ENCODE assay signal across 28 cellular contexts in genomic region chr2:107235491-107236254, GRCh38.
"Had no signal": no experiment of that assay in that cellular context is flagged by ENCODE, and none has a peak within 500 bp of the region (broad histone marks: within the 10 kb centered on the region; RNA-seq: fewer than 3 reads in every experiment).

No MANE protein-coding gene starts in this region.

- ATAC-seq: activated CD4-positive, alpha-beta T cell treated with anti-CD3 and anti-CD28 coated beads for 36 hours; activated T-cell treated with anti-CD3 and anti-CD28 coated beads, Interleukin-2, amount 50 U/mL, for 72 hours; SK-N-SH treated with all-trans-retinoic acid at 6 μM for 48 hours; T-cell had no signal

- H3K4me3 ChIP-seq: cardiac muscle cell, MG63, SJSA1 had no signal

- H3K36me3 Mint-ChIP-seq: activated naive CD4-positive, alpha-beta T cell treated with anti-CD3 and anti-CD28 coated beads, Interleukin-2, amount 10 ng/mL, durations not matched to agents 7 days and 5 days; activated naive CD8-positive, alpha-beta T cell treated with anti-CD3 and anti-CD28 coated beads for 36 hours; T-cell had no signal

- H3K9me3 Mint-ChIP-seq: activated naive CD4-positive, alpha-beta T cell treated with anti-CD3 and anti-CD28 coated beads, Interleukin-2, amount 10 ng/mL, durations not matched to agents 7 days and 5 days; activated naive CD8-positive, alpha-beta T cell treated with anti-CD3 and anti-CD28 coated beads for 36 hours had no signal

- H3K27me3 ChIP-seq: brain microvascular endothelial cell, cardiac muscle cell, MG63, SJSA1 had no signal

- H3K4me1 ChIP-seq: SJSA1 had no signal

- DNase-seq: activated CD4-positive, alpha-beta memory T cell treated with anti-CD3 and anti-CD28 coated beads, Interleukin-2, amount 10 ng/mL, durations not matched to agents 7 days and 5 days; activated CD4-positive, alpha-beta T cell treated with anti-CD3 and anti-CD28 coated beads for 36 hours; activated CD4-positive, alpha-beta T cell treated with anti-CD3 and anti-CD28 coated beads, Interleukin-2, amount 50 U/mL, for 1 hour; activated gamma-delta T cell treated with Interleukin-2 at 50 U/mL for 16 hours; activated naive CD4-positive, alpha-beta T cell treated with anti-CD3 and anti-CD28 coated beads, Interleukin-2, amount 10 ng/mL, durations not matched to agents 7 days and 5 days; activated naive CD8-positive, alpha-beta T cell treated with anti-CD3 and anti-CD28 coated beads for 36 hours; activated T-cell treated with anti-CD3 and anti-CD28 coated beads for 4 hours; activated T-cell treated with anti-CD3 and anti-CD28 coated beads, Interleukin-2, amount 50 U/mL, for 72 hours; brain microvascular endothelial cell; cerebellar nuclear complex; MG63; MV-4-11; NCI-H1092 treated with DMSO at 0.1 percent for 48 hours; NCI-H1436; NCI-H1694 treated with DMSO at 0.1 percent for 48 hours; NCI-H2029 treated with DMSO at 0.1 percent for 48 hours; NCI-H345; NCI-H510A; NK-92 treated with Interleukin-12 subunit alpha and Interleukin-12 subunit beta, amount 100 ng/mL, for 24 hours; SHP77; T-cell; T-helper 2 cell; T1000 had no signal

- H3K27me3 Mint-ChIP-seq: activated CD4-positive, alpha-beta memory T cell treated with anti-CD3 and anti-CD28 coated beads, Interleukin-2, amount 10 ng/mL, durations not matched to agents 7 days and 5 days; activated naive CD4-positive, alpha-beta T cell treated with anti-CD3 and anti-CD28 coated beads, Interleukin-2, amount 10 ng/mL, durations not matched to agents 7 days and 5 days; T-cell had no signal

- H3K27ac ChIP-seq: brain microvascular endothelial cell, cardiac muscle cell, SJSA1, VCaP had no signal

- H3K36me3 ChIP-seq: brain microvascular endothelial cell, cardiac muscle cell, MG63, SJSA1 had no signal

- H3K4me1 Mint-ChIP-seq: activated CD4-positive, alpha-beta memory T cell treated with anti-CD3 and anti-CD28 coated beads, Interleukin-2, amount 10 ng/mL, durations not matched to agents 7 days and 5 days; activated CD4-positive, alpha-beta T cell treated with anti-CD3 and anti-CD28 coated beads for 36 hours; activated naive CD4-positive, alpha-beta T cell treated with anti-CD3 and anti-CD28 coated beads, Interleukin-2, amount 10 ng/mL, durations not matched to agents 7 days and 5 days; activated naive CD8-positive, alpha-beta T cell treated with anti-CD3 and anti-CD28 coated beads for 36 hours; T-cell had no signal

- H3K4me3 Mint-ChIP-seq: activated CD4-positive, alpha-beta memory T cell treated with anti-CD3 and anti-CD28 coated beads, Interleukin-2, amount 10 ng/mL, durations not matched to agents 7 days and 5 days; activated CD4-positive, alpha-beta T cell treated with anti-CD3 and anti-CD28 coated beads for 36 hours; activated naive CD4-positive, alpha-beta T cell treated with anti-CD3 and anti-CD28 coated beads, Interleukin-2, amount 10 ng/mL, durations not matched to agents 7 days and 5 days; activated naive CD8-positive, alpha-beta T cell treated with anti-CD3 and anti-CD28 coated beads for 36 hours; activated T-cell treated with anti-CD3 and anti-CD28 coated beads, Interleukin-2, amount 50 U/mL, for 72 hours; T-cell had no signal

- H3K9me3 ChIP-seq: MG63, SJSA1 had no signal

- H3K27ac Mint-ChIP-seq: activated CD4-positive, alpha-beta memory T cell treated with anti-CD3 and anti-CD28 coated beads, Interleukin-2, amount 10 ng/mL, durations not matched to agents 7 days and 5 days; activated CD4-positive, alpha-beta T cell treated with anti-CD3 and anti-CD28 coated beads for 36 hours; activated naive CD4-positive, alpha-beta T cell treated with anti-CD3 and anti-CD28 coated beads, Interleukin-2, amount 10 ng/mL, durations not matched to agents 7 days and 5 days; activated naive CD8-positive, alpha-beta T cell treated with anti-CD3 and anti-CD28 coated beads for 36 hours; activated T-cell treated with anti-CD3 and anti-CD28 coated beads, Interleukin-2, amount 50 U/mL, for 72 hours; activated T-helper 2 cell treated with anti-CD3 and anti-CD28 coated beads, Interferon-gamma antibody, Interleukin-2, Interleukin-4, amounts not matched to agents 10 μg/mL and 5 μg/mL and 100 μg/mL, durations not matched to agents 14 hours and 24 hours and 36 hours; T-cell had no signal
